24 cellular contexts compared by ENCODE assay signal in the genomic region with DNA sequence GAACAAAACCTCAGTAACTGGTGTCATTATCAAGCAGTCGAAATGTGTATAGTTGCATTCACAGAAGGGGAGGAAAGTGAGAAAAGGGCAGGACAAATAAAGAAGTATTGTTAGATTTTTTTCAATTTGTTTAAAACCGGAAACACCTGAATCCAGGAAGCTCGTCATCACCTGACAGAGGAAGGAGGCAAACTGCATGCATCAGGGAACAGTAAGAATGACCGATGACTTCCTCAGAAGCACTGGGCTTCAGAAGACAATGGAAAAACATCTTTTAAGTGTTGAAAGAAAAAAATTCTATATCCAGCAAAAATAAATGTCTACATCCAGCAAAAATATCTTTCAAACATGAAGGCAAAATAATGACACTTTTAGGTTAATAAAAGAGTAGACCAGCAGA. TPM values are rescaled to one million over a fixed set of nuclear protein-coding genes. Genes with fewer than 3 reads are reported as not detected.
"Had no signal": no experiment of that assay in that cellular context is flagged by ENCODE, and none has a peak within 500 bp of the region (broad histone marks: within the 10 kb centered on the region; RNA-seq: fewer than 3 reads in every experiment).

No MANE protein-coding gene starts in this region.

- ATAC-seq: activated CD4-positive, CD25-positive, alpha-beta regulatory T cell treated with anti-CD3 and anti-CD28 coated beads, Interleukin-2, amount 50 U/mL, for 24 hours; activated CD8-positive, alpha-beta T cell treated with anti-CD3 and anti-CD28 coated beads for 36 hours; activated T-cell treated with anti-CD3 and anti-CD28 coated beads, Interleukin-2, amount 50 U/mL, for 72 hours had no signal

- FAIRE-seq: colon had no signal

- DNase-seq: activated CD4-positive, alpha-beta T cell treated with anti-CD3 and anti-CD28 coated beads for 4 hours; activated CD8-positive, alpha-beta memory T cell treated with anti-CD3 and anti-CD28 coated beads, Interleukin-2, amount 50 U/mL, for 4 hours; activated CD8-positive, alpha-beta T cell treated with anti-CD3 and anti-CD28 coated beads for 36 hours; activated gamma-delta T cell treated with Interleukin-2 at 50 U/mL for 16 hours; activated naive CD4-positive, alpha-beta T cell treated with anti-CD3 and anti-CD28 coated beads, Interleukin-2, amount 10 ng/mL, durations not matched to agents 7 days and 5 days; activated naive CD8-positive, alpha-beta T cell treated with anti-CD3 and anti-CD28 coated beads for 36 hours; activated T-cell treated with anti-CD3 and anti-CD28 coated beads, Interleukin-2, amount 50 U/mL, for 72 hours; brain microvascular endothelial cell; MG63; NCI-H1105; NCI-H1436; NCI-H1694 treated with DMSO at 0.1 percent for 48 hours; NCI-H2029 treated with DMSO at 0.1 percent for 48 hours; NCI-H510A treated with DMSO at 0.1 percent for 48 hours; NCI-H69; SIG-M5; T-helper 1 cell; WERI-Rb-1 had no signal

- H3K4me3 ChIP-seq: cardiac muscle cell, MG63, SK-N-MC had no signal

- H3K27ac ChIP-seq: brain microvascular endothelial cell, cardiac muscle cell, SK-N-MC, WERI-Rb-1 had no signal

- H3K27me3 ChIP-seq: brain microvascular endothelial cell, cardiac muscle cell had no signal

- H3K36me3 ChIP-seq: brain microvascular endothelial cell, MG63, WERI-Rb-1 had no signal

RNA-seq across cellular contexts. Expression of gene PLEKHG4B, which starts 29.5 kb away (rescaled TPM):
- total RNA-seq: activated CD8-positive, alpha-beta T cell treated with anti-CD3 and anti-CD28 coated beads for 36 hours; activated T-cell treated with anti-CD3 and anti-CD28 coated beads, Interleukin-2, amount 50 U/mL, for 72 hours; activated T-helper 2 cell treated with anti-CD3 and anti-CD28 coated beads, Interferon-gamma antibody, Interleukin-2, Interleukin-4, amounts not matched to agents 10 μg/mL and 5 μg/mL and 100 μg/mL, durations not matched to agents 14 hours and 24 hours and 36 hours; T-helper 2 cell treated with Interferon-gamma antibody and Interleukin-4, amounts not matched to agents 100 ng/mL and 5 ng/mL, for 36 hours had no signal
